Comparison of ENCODE assay signal across 1 cellular context in the genomic region with DNA sequence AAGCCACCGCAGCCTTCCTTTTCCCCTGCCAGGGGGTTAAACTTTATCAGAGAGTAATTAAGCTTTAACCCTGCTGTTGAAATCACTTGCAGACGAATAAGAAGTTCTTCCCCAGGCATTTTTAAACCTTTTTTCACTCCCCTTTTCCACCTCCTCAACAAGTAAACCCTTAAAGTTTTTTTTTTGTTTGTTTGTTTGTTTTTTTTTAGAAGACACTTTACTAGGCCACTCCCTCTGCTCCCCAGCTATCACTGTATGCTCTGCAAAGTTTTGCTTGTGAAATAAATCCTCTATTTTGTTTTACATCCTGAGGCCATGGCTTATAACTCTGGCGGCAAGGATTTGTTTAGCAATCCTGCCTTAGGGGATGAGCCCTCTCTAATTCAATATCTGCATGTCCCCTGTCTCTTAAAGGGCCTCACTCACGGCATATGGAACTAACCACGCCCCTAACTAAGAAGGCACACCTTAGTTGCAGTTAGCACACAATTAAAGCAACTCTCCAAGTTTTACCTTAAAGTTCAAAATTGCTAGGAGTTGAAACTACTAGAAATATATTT.
TF ChIP-seq lines count a peak whose summit lies in the region.

No MANE protein-coding gene starts in this region.

TF ChIP-seq in WTC11, 78 proteins besides CTCF, POLR2A, EP300 and RAD21 (continued from another document):
- TF ChIP-seq, protein P1, sequence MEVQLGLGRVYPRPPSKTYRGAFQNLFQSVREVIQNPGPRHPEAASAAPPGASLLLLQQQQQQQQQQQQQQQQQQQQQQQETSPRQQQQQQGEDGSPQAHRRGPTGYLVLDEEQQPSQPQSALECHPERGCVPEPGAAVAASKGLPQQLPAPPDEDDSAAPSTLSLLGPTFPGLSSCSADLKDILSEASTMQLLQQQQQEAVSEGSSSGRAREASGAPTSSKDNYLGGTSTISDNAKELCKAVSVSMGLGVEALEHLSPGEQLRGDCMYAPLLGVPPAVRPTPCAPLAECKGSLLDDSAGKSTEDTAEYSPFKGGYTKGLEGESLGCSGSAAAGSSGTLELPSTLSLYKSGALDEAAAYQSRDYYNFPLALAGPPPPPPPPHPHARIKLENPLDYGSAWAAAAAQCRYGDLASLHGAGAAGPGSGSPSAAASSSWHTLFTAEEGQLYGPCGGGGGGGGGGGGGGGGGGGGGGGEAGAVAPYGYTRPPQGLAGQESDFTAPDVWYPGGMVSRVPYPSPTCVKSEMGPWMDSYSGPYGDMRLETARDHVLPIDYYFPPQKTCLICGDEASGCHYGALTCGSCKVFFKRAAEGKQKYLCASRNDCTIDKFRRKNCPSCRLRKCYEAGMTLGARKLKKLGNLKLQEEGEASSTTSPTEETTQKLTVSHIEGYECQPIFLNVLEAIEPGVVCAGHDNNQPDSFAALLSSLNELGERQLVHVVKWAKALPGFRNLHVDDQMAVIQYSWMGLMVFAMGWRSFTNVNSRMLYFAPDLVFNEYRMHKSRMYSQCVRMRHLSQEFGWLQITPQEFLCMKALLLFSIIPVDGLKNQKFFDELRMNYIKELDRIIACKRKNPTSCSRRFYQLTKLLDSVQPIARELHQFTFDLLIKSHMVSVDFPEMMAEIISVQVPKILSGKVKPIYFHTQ (CRISPR knock-in tag; IDR thresholded peaks at IDR 0.05): no peak
- TF ChIP-seq ATF6 (CRISPR knock-in tag; IDR thresholded peaks at IDR 0.05): no peak
- TF ChIP-seq IRF2 (CRISPR knock-in tag; IDR thresholded peaks at IDR 0.05; ENCODE audit: borderline replicate concordance, low read depth): no peak
- no peak for TF ChIP-seq ZBTB21 (CRISPR knock-in tag; IDR thresholded peaks at IDR 0.05; ENCODE audit: borderline replicate concordance)
- no peak for TF ChIP-seq RELA (CRISPR knock-in tag; IDR thresholded peaks at IDR 0.05; ENCODE audit: borderline replicate concordance)
- no peak for TF ChIP-seq ZNF416 (CRISPR knock-in tag; IDR thresholded peaks at IDR 0.05)
